ENCODE assay signal across 15 cellular contexts in genomic region chr10:28293238-28294168, GRCh38. TPM values are rescaled to one million over a fixed set of nuclear protein-coding genes. Genes with fewer than 3 reads are reported as not detected.
DNase-seq lines count a peak whose midpoint lies in the region; ATAC-seq and TF ChIP-seq lines count a peak whose summit lies in the region.
"Had no signal": no experiment of that assay in that cellular context is flagged by ENCODE, and none has a peak within 500 bp of the region (broad histone marks: within the 10 kb centered on the region; RNA-seq: fewer than 3 reads in every experiment).

No MANE protein-coding gene starts in this region.

- H3K9ac ChIP-seq in HUES48 (ENCODE audit: low read depth, low read length): no peak overlapping the region

- in situ Hi-C loops in gastrocnemius medialis (cut with MboI; ENCODE audit: low sequenced_read_pairs in 4 of 4): no loop called here

- intact Hi-C loops in CD4-positive, alpha-beta memory T cell (cut with micrococcal nuclease): no loop called here
- intact Hi-C loops in ascending aorta (cut with DNase I) (loop anchor here (2.0 kb wide), 1 partner anchor 13 kb away; no protein-coding TSS in a partner anchor), gastrocnemius medialis (cut with DNase I; ENCODE audit: low total_unique reads) (no loop called here)

- peaks cover 22% of the 10 kb centered on the region for H3K4me1 ChIP-seq in CD4-positive, alpha-beta memory T cell (ENCODE audit: insufficient read depth, low read length)
- peaks cover 34% of the 10 kb centered on the region for H3K4me1 ChIP-seq in HUES48 (ENCODE audit: control insufficient read depth, insufficient read depth, low read length)
- peaks cover 8 to 51% of the 10 kb centered on the region in 2 donors for H3K4me1 ChIP-seq in ascending aorta
- peaks cover 3 to 30% of the 10 kb centered on the region in 2 donors for H3K4me1 ChIP-seq in gastrocnemius medialis
- H3K4me1 ChIP-seq in effector memory CD4-positive, alpha-beta T cell (ENCODE audit: control insufficient read depth, insufficient read depth, low read length, poor library complexity, severe bottlenecking): no peaks in the 10 kb centered on the region

- no peaks in the 10 kb centered on the region for H3K27me3 Mint-ChIP-seq in CD4-positive, alpha-beta memory T cell

- TF ChIP-seq POLR2A in gastrocnemius medialis (IDR thresholded peaks at IDR 0.05) (no peak), erythroblast (IDR thresholded peaks at IDR 0.05; ENCODE audit: low read length) (no peak)

- no peak for TF ChIP-seq CTCF in ascending aorta (IDR thresholded peaks at IDR 0.05)
- no peak for TF ChIP-seq CTCF in gastrocnemius medialis (IDR thresholded peaks at IDR 0.05 in 4 of 5, conservative IDR thresholded peaks at IDR 0.05 in 1 of 5)

- peak overlapping the region in 6 of 7 donors; percentile 10 to 77 (median 40) for H3K27ac Mint-ChIP-seq in CD4-positive, alpha-beta memory T cell
- H3K27ac Mint-ChIP-seq: activated T-helper 1 cell treated with anti-CD3 and anti-CD28 coated beads, Interleukin-12 subunit alpha, Interleukin-12 subunit beta, Interleukin-2, Interleukin-4 antibody, amounts not matched to agents 30 ng/mL and 10 ng/mL and 1 ng/mL, durations not matched to agents 14 hours and 24 hours and 36 hours; mesothelial cell of epicardium had no signal

- H3K9me3 Mint-ChIP-seq in CD4-positive, alpha-beta memory T cell: no peaks in the 10 kb centered on the region
- H3K9me3 Mint-ChIP-seq: activated T-helper 1 cell treated with anti-CD3 and anti-CD28 coated beads, Interleukin-12 subunit alpha, Interleukin-12 subunit beta, Interleukin-2, Interleukin-4 antibody, amounts not matched to agents 30 ng/mL and 10 ng/mL and 1 ng/mL, durations not matched to agents 14 hours and 24 hours and 36 hours; mesothelial cell of epicardium had no signal

- CTCF ChIA-PET in CD4-positive, alpha-beta memory T cell (lab: Charles Lee; ENCODE audit: partially characterized antibody): interaction anchor here (1.3 to 2.0 kb wide), 3 partner anchors 10 to 88 kb away, joined by 3 to 8 read pairs (median 4); partner anchors contain the start of gene MPP7

- no peaks in the 10 kb centered on the region for H3K36me3 ChIP-seq in CD4-positive, alpha-beta memory T cell (ENCODE audit: insufficient read depth, low read length)
- H3K36me3 ChIP-seq in HUES48 (ENCODE audit: control insufficient read depth, insufficient read depth, low read length) (no peaks in the 10 kb centered on the region), ascending aorta (no peaks in the 10 kb centered on the region), gastrocnemius medialis (no peaks in the 10 kb centered on the region)
- H3K36me3 ChIP-seq in effector memory CD4-positive, alpha-beta T cell (ENCODE audit: control insufficient read depth, insufficient read depth, low read length): no peaks in the 10 kb centered on the region

- no peaks in the 10 kb centered on the region for H3K9me3 ChIP-seq in CD4-positive, alpha-beta memory T cell (ENCODE audit: control insufficient read depth in 1 of 2, low read length in 2 of 2)
- H3K9me3 ChIP-seq in HUES48 (ENCODE audit: control insufficient read depth, insufficient read depth, low read length): no peaks in the 10 kb centered on the region
- H3K9me3 ChIP-seq in ascending aorta: no peaks in the 10 kb centered on the region
- no peaks in the 10 kb centered on the region for H3K9me3 ChIP-seq in gastrocnemius medialis
- H3K9me3 ChIP-seq in effector memory CD4-positive, alpha-beta T cell (ENCODE audit: control insufficient read depth, low read length): no peaks in the 10 kb centered on the region

- H3K36me3 Mint-ChIP-seq in CD4-positive, alpha-beta memory T cell: peaks cover 0 to 10% of the 10 kb centered on the region in 2 donors
- H3K36me3 Mint-ChIP-seq: mesothelial cell of epicardium had no signal

- no peak overlapping the region for H3K4me3 ChIP-seq in CD4-positive, alpha-beta memory T cell (ENCODE audit: low read length in 2 of 2)
- peak overlapping the region; percentile 48 for H3K4me3 ChIP-seq in HUES48 (ENCODE audit: low read depth, low read length)
- no peak overlapping the region for H3K4me3 ChIP-seq in ascending aorta
- no peak overlapping the region for H3K4me3 ChIP-seq in gastrocnemius medialis
- H3K4me3 ChIP-seq in effector memory CD4-positive, alpha-beta T cell (ENCODE audit: insufficient read depth, low read depth, low read length, poor library complexity, severe bottlenecking): no peak overlapping the region

- no peaks in the 10 kb centered on the region for H3K27me3 ChIP-seq in CD4-positive, alpha-beta memory T cell (ENCODE audit: insufficient read depth, low read length)
- H3K27me3 ChIP-seq in HUES48 (ENCODE audit: control insufficient read depth, insufficient read depth, low read length): no peaks in the 10 kb centered on the region
- no peaks in the 10 kb centered on the region for H3K27me3 ChIP-seq in ascending aorta
- H3K27me3 ChIP-seq in gastrocnemius medialis: no peaks in the 10 kb centered on the region
- no peaks in the 10 kb centered on the region for H3K27me3 ChIP-seq in effector memory CD4-positive, alpha-beta T cell (replicated peaks; ENCODE audit: control insufficient read depth, insufficient read depth, low read length, poor library complexity, severe bottlenecking)

- DNase-seq in CD4-positive, alpha-beta memory T cell: no peak
- no peak for DNase-seq in ascending aorta (ENCODE audit: low spot score in 2 of 2)
- DNase-seq in iris pigment epithelial cell (ENCODE audit: low read depth): peak; percentile 41
- DNase-seq in gastrocnemius medialis: no peak
- DNase-seq in effector memory CD4-positive, alpha-beta T cell: no peak
- DNase-seq in NCI-H1105 (lab: John Stamatoyannopoulos, UW): no peak
- no peak for DNase-seq in erythroblast (lab: John Stamatoyannopoulos, UW)
- DNase-seq: activated CD4-positive, CD25-positive, alpha-beta regulatory T cell treated with anti-CD3 and anti-CD28 coated beads, Interleukin-2, amount 50 U/mL, for 72 hours; MV-4-11; NCI-H226; PC-3; stimulated activated CD8-positive, alpha-beta memory T cell treated with anti-CD3 and anti-CD28 coated beads, Interleukin-4, amount 100 ng/mL, for 48 hours had no signal

- H3K4me3 Mint-ChIP-seq in CD4-positive, alpha-beta memory T cell: no peak overlapping the region
- H3K4me3 Mint-ChIP-seq: activated T-helper 1 cell treated with anti-CD3 and anti-CD28 coated beads, Interleukin-12 subunit alpha, Interleukin-12 subunit beta, Interleukin-2, Interleukin-4 antibody, amounts not matched to agents 30 ng/mL and 10 ng/mL and 1 ng/mL, durations not matched to agents 14 hours and 24 hours and 36 hours; mesothelial cell of epicardium had no signal

- POLR2A ChIA-PET in CD4-positive, alpha-beta memory T cell (lab: Charles Lee; ENCODE audit: partially characterized antibody): interaction anchor here (1.2 kb wide), 1 partner anchor 9 kb away, joined by 4 read pairs; the partner anchor contains the start of gene MPP7

- peaks cover 37 to 59% (median 46%) of the 10 kb centered on the region in 4 donors for H3K4me1 Mint-ChIP-seq in CD4-positive, alpha-beta memory T cell

- no peak overlapping the region for H3K27ac ChIP-seq in CD4-positive, alpha-beta memory T cell (ENCODE audit: low read depth, low read length)
- H3K27ac ChIP-seq in HUES48 (ENCODE audit: low read depth, low read length): no peak overlapping the region
- H3K27ac ChIP-seq in ascending aorta: peak overlapping the region; percentile 83 to 84
- no peak overlapping the region for H3K27ac ChIP-seq in gastrocnemius medialis
- no peak overlapping the region for H3K27ac ChIP-seq in effector memory CD4-positive, alpha-beta T cell (ENCODE audit: insufficient read depth, low read length, poor library complexity, severe bottlenecking)

- no peak for ATAC-seq in gastrocnemius medialis
- ATAC-seq: PC-3 had no signal

RNA-seq across cellular contexts. Expression of gene MPP7, which starts 9.4 kb away (rescaled TPM):
- 10 to 100 TPM; 24.9 to 28.1 TPM for total RNA-seq in CD4-positive, alpha-beta memory T cell
- 10 to 100 TPM; 17.7 to 27.6 TPM for polyA plus RNA-seq in CD4-positive, alpha-beta memory T cell
- 43.9 TPM for total RNA-seq in ascending aorta
- 10 to 100 TPM in 1 of 4 donors, 1 to 10 TPM in 3; 3.8 to 10.7 (median 6.4) TPM for total RNA-seq in gastrocnemius medialis

Comparison
In these comparisons a context has a peak if more than half of its experiments do, and no peak if none do; other contexts are left out.
1. H3K27ac ChIP-seq: peak in ascending aorta (2 of 2); none in CD4-positive, alpha-beta memory T cell (single experiment), HUES48 (single experiment), gastrocnemius medialis (0 of 4) and effector memory CD4-positive, alpha-beta T cell (single experiment).